ENCODE assay signal across 13 cellular contexts in genomic region chr2:174776223-174776622, GRCh38. TPM values are rescaled to one million over a fixed set of nuclear protein-coding genes. Genes with fewer than 3 reads are reported as not detected.
DNase-seq lines count a peak whose midpoint lies in the region; ATAC-seq, FAIRE-seq and TF ChIP-seq lines count a peak whose summit lies in the region.
"Had no signal": no experiment of that assay in that cellular context is flagged by ENCODE, and none has a peak within 500 bp of the region (broad histone marks: within the 10 kb centered on the region; RNA-seq: fewer than 3 reads in every experiment).

No MANE protein-coding gene starts in this region.

- H3K4me2 ChIP-seq in GM23338, result no peak overlapping the region

- no peak for DNase-seq in CD4-positive, CD25-positive, alpha-beta regulatory T cell
- peak; percentile 77 for DNase-seq in GM23338 (ENCODE audit: low spot score)
- DNase-seq in activated naive CD8-positive, alpha-beta T cell treated with anti-CD3 and anti-CD28 coated beads, Interleukin-2, amount 10 ng/mL, durations not matched to agents 7 days and 5 days, result no peak
- DNase-seq in islet precursor cell, result peak; percentile 52
- DNase-seq in middle frontal gyrus (ENCODE audit: extremely low spot score, low spot score), result no peak
- no peak for DNase-seq in RCC 7860 (ENCODE audit: low spot score)
- DNase-seq: activated naive CD4-positive, alpha-beta T cell treated with Interleukin-2 at 50 U/mL for 16 hours; NCI-H1092 treated with DMSO at 0.1 percent for 48 hours; NK-92 treated with Interleukin-12 subunit alpha and Interleukin-12 subunit beta, amount 100 ng/mL, for 24 hours had no signal

- H3K36me3 Mint-ChIP-seq in CD4-positive, CD25-positive, alpha-beta regulatory T cell, result no peaks in the 10 kb centered on the region
- H3K36me3 Mint-ChIP-seq in GM23338 (ENCODE audit: low read depth), result no peaks in the 10 kb centered on the region
- no peaks in the 10 kb centered on the region for H3K36me3 Mint-ChIP-seq in activated naive CD8-positive, alpha-beta T cell treated with anti-CD3 and anti-CD28 coated beads, Interleukin-2, amount 10 ng/mL, durations not matched to agents 7 days and 5 days

- peaks cover 8% of the 10 kb centered on the region; the same call in 1 of the 2 replicates for H3K9me2 ChIP-seq in GM23338 (ENCODE audit: insufficient read depth)

- FAIRE-seq in RCC 7860 (lab: Jason Lieb, UNC), result no peak

- peaks cover 42% of the 10 kb centered on the region for H3K4me1 ChIP-seq in CD4-positive, CD25-positive, alpha-beta regulatory T cell (ENCODE audit: control insufficient read depth, insufficient read depth, low read length, poor library complexity, severe bottlenecking)
- H3K4me1 ChIP-seq in GM23338 (ENCODE audit: insufficient read depth), result peaks cover 49% of the 10 kb centered on the region

- H4K20me1 ChIP-seq in GM23338 (replicated peaks; ENCODE audit: insufficient read depth), result no peaks in the 10 kb centered on the region

- no peaks in the 10 kb centered on the region for H3K9me3 Mint-ChIP-seq in CD4-positive, CD25-positive, alpha-beta regulatory T cell
- no peaks in the 10 kb centered on the region for H3K9me3 Mint-ChIP-seq in GM23338
- no peaks in the 10 kb centered on the region for H3K9me3 Mint-ChIP-seq in activated naive CD8-positive, alpha-beta T cell treated with anti-CD3 and anti-CD28 coated beads, Interleukin-2, amount 10 ng/mL, durations not matched to agents 7 days and 5 days

- no peak for ATAC-seq in CD4-positive, CD25-positive, alpha-beta regulatory T cell (ENCODE audit: low read depth in 2 of 2)
- peak; percentile 33 for ATAC-seq in GM23338
- no peak for ATAC-seq in activated naive CD8-positive, alpha-beta T cell treated with anti-CD3 and anti-CD28 coated beads, Interleukin-2, amount 10 ng/mL, durations not matched to agents 7 days and 5 days (ENCODE audit: low read depth)
- no peak for ATAC-seq in GM21619 (IDR thresholded peaks at IDR 0.05; ENCODE audit: unreplicated experiment)
- ATAC-seq in GM21528 (IDR thresholded peaks at IDR 0.05; ENCODE audit: low FRiP score, unreplicated experiment), result no peak

- H3K27ac Mint-ChIP-seq in CD4-positive, CD25-positive, alpha-beta regulatory T cell, result peak overlapping the region in 2 of 3 donors; percentile 86 to 97
- no peak overlapping the region for H3K27ac Mint-ChIP-seq in GM23338
- peak overlapping the region; percentile 5 for H3K27ac Mint-ChIP-seq in activated naive CD8-positive, alpha-beta T cell treated with anti-CD3 and anti-CD28 coated beads, Interleukin-2, amount 10 ng/mL, durations not matched to agents 7 days and 5 days

- H3K27me3 Mint-ChIP-seq in CD4-positive, CD25-positive, alpha-beta regulatory T cell, result no peaks in the 10 kb centered on the region
- peaks cover 10% of the 10 kb centered on the region for H3K27me3 Mint-ChIP-seq in GM23338 (ENCODE audit: insufficient read depth, low read depth, poor library complexity)
- no peaks in the 10 kb centered on the region for H3K27me3 Mint-ChIP-seq in activated naive CD8-positive, alpha-beta T cell treated with anti-CD3 and anti-CD28 coated beads, Interleukin-2, amount 10 ng/mL, durations not matched to agents 7 days and 5 days

- peak; percentile 95 to 99 for TF ChIP-seq CTCF in GM23338 (conservative IDR thresholded peaks at IDR 0.05; ENCODE audit: low read depth in 2 of 2)

- no peak overlapping the region for H3K4me3 Mint-ChIP-seq in CD4-positive, CD25-positive, alpha-beta regulatory T cell
- H3K4me3 Mint-ChIP-seq in GM23338, result no peak overlapping the region
- no peak overlapping the region for H3K4me3 Mint-ChIP-seq in activated naive CD8-positive, alpha-beta T cell treated with anti-CD3 and anti-CD28 coated beads, Interleukin-2, amount 10 ng/mL, durations not matched to agents 7 days and 5 days

- H2AFZ ChIP-seq in GM23338, result peak overlapping the region; percentile 48; the same call in 1 of the 2 replicates

- H3F3A ChIP-seq in GM23338 (replicated peaks; ENCODE audit: low read depth), result peaks cover 12% of the 10 kb centered on the region; the same call in 1 of the 2 replicates

- H3K27ac ChIP-seq in CD4-positive, CD25-positive, alpha-beta regulatory T cell (ENCODE audit: insufficient read depth, low read length, poor library complexity, severe bottlenecking), result no peak overlapping the region
- no peak overlapping the region for H3K27ac ChIP-seq in GM23338 (ENCODE audit: low read depth)
- H3K27ac ChIP-seq: right atrium auricular region had no signal

- H3K36me3 ChIP-seq in CD4-positive, CD25-positive, alpha-beta regulatory T cell (ENCODE audit: control insufficient read depth, insufficient read depth, low read length), result no peaks in the 10 kb centered on the region
- no peaks in the 10 kb centered on the region for H3K36me3 ChIP-seq in GM23338 (ENCODE audit: insufficient read depth)
- H3K36me3 ChIP-seq: right atrium auricular region had no signal

- POLR2A ChIA-PET in activated naive CD8-positive, alpha-beta T cell treated with anti-CD3 and anti-CD28 coated beads, Interleukin-2, amount 10 ng/mL, durations not matched to agents 7 days and 5 days (lab: Charles Lee), result interaction anchor here (1.6 kb wide), 1 partner anchor 12 kb away, joined by 6 read pairs; the partner anchor contains the start of gene CHRNA1

- no peak overlapping the region for H3K4me3 ChIP-seq in CD4-positive, CD25-positive, alpha-beta regulatory T cell (ENCODE audit: low read depth, low read length)
- H3K4me3 ChIP-seq in GM23338, result no peak overlapping the region
- H3K4me3 ChIP-seq: right atrium auricular region had no signal

- H3K27me3 ChIP-seq in CD4-positive, CD25-positive, alpha-beta regulatory T cell (ENCODE audit: control insufficient read depth, insufficient read depth, low read length), result no peaks in the 10 kb centered on the region
- H3K27me3 ChIP-seq in GM23338 (ENCODE audit: insufficient read depth), result no peaks in the 10 kb centered on the region
- H3K27me3 ChIP-seq: right atrium auricular region had no signal

- H3K4me1 Mint-ChIP-seq in CD4-positive, CD25-positive, alpha-beta regulatory T cell, result peaks cover 9 to 62% (median 29%) of the 10 kb centered on the region in 4 donors
- peaks cover 67% of the 10 kb centered on the region for H3K4me1 Mint-ChIP-seq in GM23338
- peaks cover 47% of the 10 kb centered on the region for H3K4me1 Mint-ChIP-seq in activated naive CD8-positive, alpha-beta T cell treated with anti-CD3 and anti-CD28 coated beads, Interleukin-2, amount 10 ng/mL, durations not matched to agents 7 days and 5 days

- no peaks in the 10 kb centered on the region for H3K79me2 ChIP-seq in GM23338 (replicated peaks; ENCODE audit: insufficient read depth)

- no peaks in the 10 kb centered on the region for H3K9me3 ChIP-seq in CD4-positive, CD25-positive, alpha-beta regulatory T cell (ENCODE audit: control insufficient read depth in 2 of 2, low read length in 2 of 2)
- H3K9me3 ChIP-seq: right atrium auricular region had no signal

TF ChIP-seq in GM23338, 12 proteins besides CTCF, POLR2A, EP300 and RAD21 (continues in another document):
- no peak for TF ChIP-seq EZH2 (IDR thresholded peaks at IDR 0.05; ENCODE audit: low read depth, unreplicated experiment)
- TF ChIP-seq NANOG (IDR thresholded peaks at IDR 0.05; ENCODE audit: borderline replicate concordance), result no peak
- no peak for TF ChIP-seq STAT1 (IDR thresholded peaks at IDR 0.05; ENCODE audit: unreplicated experiment)
- TF ChIP-seq ZNF114 (CRISPR knock-in tag; IDR thresholded peaks at IDR 0.05), result no peak
- no peak for TF ChIP-seq CREB1 (CRISPR knock-in tag; IDR thresholded peaks at IDR 0.05; ENCODE audit: low read depth)
- no peak for TF ChIP-seq POLR2AphosphoS5 (IDR thresholded peaks at IDR 0.05; ENCODE audit: low read depth)

RNA-seq across cellular contexts. Expression of gene CHRNA1, which starts 12.0 kb away (rescaled TPM):
- 0.25 TPM for total RNA-seq in CD4-positive, CD25-positive, alpha-beta regulatory T cell
- polyA plus RNA-seq in CD4-positive, CD25-positive, alpha-beta regulatory T cell, result under 1 TPM in 3 of 4 donors, not detected in 1; 0.41 to 0.68 (median 0.54) TPM
- total RNA-seq in GM23338 (2014; rRNA removed; shearing (Covaris generic)), result not detected in 2 replicates
- not detected in 2 replicates for polyA plus RNA-seq in GM23338 (2016; fragmentation: Nextera tagmentation; extraction: Ambion mirVana)
- total RNA-seq in activated naive CD8-positive, alpha-beta T cell treated with anti-CD3 and anti-CD28 coated beads, Interleukin-2, amount 10 ng/mL, durations not matched to agents 7 days and 5 days, result not detected
- total RNA-seq: liver had no signal
- polyA plus RNA-seq: liver had no signal

Comparison
In these comparisons a context has a peak if more than half of its experiments do, and no peak if none do; other contexts are left out.
1. DNase-seq: peak in GM23338 (single experiment) and islet precursor cell (single experiment); none in CD4-positive, CD25-positive, alpha-beta regulatory T cell (0 of 3), activated naive CD8-positive, alpha-beta T cell treated with anti-CD3 and anti-CD28 coated beads, Interleukin-2, amount 10 ng/mL, durations not matched to agents 7 days and 5 days (single experiment), middle frontal gyrus (single experiment) and RCC 7860 (single experiment).